ENCODE assay signal across 8 cellular contexts in the genomic region with DNA sequence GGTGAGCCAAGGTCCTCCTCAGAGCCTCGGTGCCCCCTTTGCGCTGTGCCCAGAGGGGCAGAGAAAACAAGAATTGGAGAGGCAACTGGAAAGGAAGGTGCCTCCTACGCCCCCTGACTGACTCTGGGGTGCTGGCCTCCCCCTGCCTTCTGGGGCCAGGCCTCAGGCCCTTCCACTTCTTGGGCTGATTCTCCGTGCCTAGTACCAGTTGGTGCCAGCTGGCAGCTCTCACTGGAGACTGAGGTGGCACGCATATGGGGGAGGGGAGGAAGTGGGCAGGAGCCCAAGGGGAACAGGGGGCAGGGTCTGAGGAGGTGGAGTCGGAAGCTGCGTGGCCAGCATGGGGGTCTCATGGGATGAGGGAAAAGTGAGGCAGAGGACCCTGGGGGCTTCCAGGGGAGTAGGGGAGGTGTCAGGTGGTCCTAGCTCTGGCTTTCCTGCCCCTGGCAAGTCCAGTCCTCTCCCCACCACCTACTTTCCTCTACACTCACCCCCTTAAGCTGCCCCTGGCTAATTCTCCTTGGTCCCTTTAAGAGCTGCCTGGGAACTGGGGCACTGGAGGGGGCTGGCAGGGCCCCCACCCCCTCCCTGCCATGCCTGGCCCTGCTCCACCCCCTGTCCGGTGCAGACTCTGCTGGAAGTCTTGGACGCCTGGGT. TPM values are rescaled to one million over a fixed set of nuclear protein-coding genes. Genes with fewer than 3 reads are reported as not detected.
DNase-seq lines count a peak whose midpoint lies in the region; ATAC-seq, FAIRE-seq and TF ChIP-seq lines count a peak whose summit lies in the region.

No MANE protein-coding gene starts in this region.

- BruUV-seq in K562 (replicated peaks; lab: Mats Ljungman, UMichigan), result no TSS peak

- H3K36me3 ChIP-seq in Loucy (ENCODE audit: insufficient read depth, low read length) (no peaks in the 10 kb centered on the region), K562 (ENCODE audit: control insufficient read depth, insufficient read depth, low read length) (no peaks in the 10 kb centered on the region), BE2C (no peaks in the 10 kb centered on the region)

- H3F3A ChIP-seq in Loucy (ENCODE audit: low read depth), result no peaks in the 10 kb centered on the region

- CTCF ChIA-PET in K562 (lab: Yijun Ruan, JAX; ENCODE audit: low intra/inter-chr PET ratio), result interaction anchor here (1.4 to 2.8 kb wide), 3 partner anchors 50 to 173 kb away, joined by 3 to 44 read pairs (median 6); no protein-coding TSS in a partner anchor

- H3K27ac Mint-ChIP-seq in CD14-positive monocyte, result peak overlapping the region; percentile 50 to 99 (median 94)
- H3K27ac Mint-ChIP-seq in natural killer cell treated with Interleukin-12 subunit alpha and Interleukin-12 subunit beta and Interleukin-15 and Interleukin-18, amount 100 ng/mL, for 72 hours, result peak overlapping the region; percentile 78 to 89

- TF ChIP-seq CTCF in CD14-positive monocyte (IDR thresholded peaks at IDR 0.05) (no peak), Loucy (conservative IDR thresholded peaks at IDR 0.05; ENCODE audit: low read length) (no peak), K562 (IDR thresholded peaks at IDR 0.05 in 2 of 3, conservative IDR thresholded peaks at IDR 0.05 in 1 of 3; ENCODE audit: insufficient read depth in 2 of 3, low read depth in 1 of 3, low read length in 3 of 3) (no peak), BE2C (IDR thresholded peaks at IDR 0.05; ENCODE audit: low read depth, low read length) (no peak)

- no peak for TF ChIP-seq RAD21 in K562 (CRISPR knock-in tag; conservative IDR thresholded peaks at IDR 0.05 in 1 of 2, IDR thresholded peaks at IDR 0.05 in 1 of 2)

- H3K27me3 ChIP-seq in Loucy (ENCODE audit: insufficient read depth, low read length, poor library complexity, severe bottlenecking) (no peaks in the 10 kb centered on the region), K562 (ENCODE audit: control insufficient read depth in 2 of 2, insufficient read depth in 2 of 2, low read length in 2 of 2) (peaks cover 3 to 8% of the 10 kb centered on the region in 2 experiments; a peak in 1 of 5 replicates), BE2C (no peaks in the 10 kb centered on the region)

- TF ChIP-seq POLR2A in K562 (conservative IDR thresholded peaks at IDR 0.05), result no peak

- H3K9me3 Mint-ChIP-seq in CD14-positive monocyte, result peaks cover 0 to 5% (median 0%) of the 10 kb centered on the region in 7 donors
- H3K9me3 Mint-ChIP-seq in natural killer cell treated with Interleukin-12 subunit alpha and Interleukin-12 subunit beta and Interleukin-15 and Interleukin-18, amount 100 ng/mL, for 72 hours, result no peaks in the 10 kb centered on the region

- H3K36me3 Mint-ChIP-seq in CD14-positive monocyte, result no peaks in the 10 kb centered on the region
- no peaks in the 10 kb centered on the region for H3K36me3 Mint-ChIP-seq in natural killer cell treated with Interleukin-12 subunit alpha and Interleukin-12 subunit beta and Interleukin-15 and Interleukin-18, amount 100 ng/mL, for 72 hours

- ATAC-seq in K562, result no peak
- ATAC-seq in natural killer cell treated with Interleukin-12 subunit alpha and Interleukin-12 subunit beta and Interleukin-15 and Interleukin-18, amount 100 ng/mL, for 72 hours, result no peak
- ATAC-seq in GM18520 (IDR thresholded peaks at IDR 0.05; ENCODE audit: unreplicated experiment), result no peak

- no peaks in the 10 kb centered on the region for H3K9me2 ChIP-seq in Loucy (replicated peaks; ENCODE audit: low read depth, low read length)

- no peaks in the 10 kb centered on the region for H3K9me1 ChIP-seq in K562 (ENCODE audit: control insufficient read depth, insufficient read depth, low read length)

- H3K9ac ChIP-seq in Loucy (ENCODE audit: low read depth, low read length, poor library complexity, severe bottlenecking) (peak overlapping the region; percentile 24), K562 (ENCODE audit: insufficient read depth in 1 of 2, low read depth in 2 of 2, low read length in 2 of 2) (peak overlapping the region; percentile 27 to 40; a peak in 2 of 4 replicates)

- no peak for TF ChIP-seq EP300 in K562 (IDR thresholded peaks at IDR 0.05; ENCODE audit: low read length)

- POLR2A ChIA-PET in K562 (lab: Yijun Ruan, JAX), result no interaction called here

- no peaks in the 10 kb centered on the region for H4K20me1 ChIP-seq in Loucy (ENCODE audit: insufficient read depth, low read length, poor library complexity, severe bottlenecking)
- 0 out of 2 replicates have a peak, but pooled peaks cover 6% of the 10 kb centered on the region for H4K20me1 ChIP-seq in K562 (replicated peaks; ENCODE audit: control insufficient read depth, insufficient read depth, low read length)

- H3K4me3 Mint-ChIP-seq in CD14-positive monocyte, result peak overlapping the region; percentile 78 to 94
- peak overlapping the region; percentile 77 for H3K4me3 Mint-ChIP-seq in natural killer cell treated with Interleukin-12 subunit alpha and Interleukin-12 subunit beta and Interleukin-15 and Interleukin-18, amount 100 ng/mL, for 72 hours

- H3K79me2 ChIP-seq in Loucy (ENCODE audit: insufficient read depth, low read length) (no peaks in the 10 kb centered on the region), K562 (ENCODE audit: control insufficient read depth, insufficient read depth, low read length) (no peaks in the 10 kb centered on the region)

- WGBS in K562 (ENCODE audit: insufficient coverage, low coverage, missing lambda C conversion rate), result 32% methylated on average over 9 of the region's 9 CpGs

- H3K4me3 ChIP-seq in Loucy (ENCODE audit: low read length, poor library complexity, severe bottlenecking) (peak overlapping the region; percentile 16), K562 (no peak overlapping the region), BE2C (ENCODE audit: low read depth, low read length) (no peak overlapping the region)

- H3K4me1 Mint-ChIP-seq in CD14-positive monocyte, result peaks cover 62% of the 10 kb centered on the region
- H3K4me1 Mint-ChIP-seq in natural killer cell treated with Interleukin-12 subunit alpha and Interleukin-12 subunit beta and Interleukin-15 and Interleukin-18, amount 100 ng/mL, for 72 hours (ENCODE audit: low read depth in 2 of 2), result peaks cover 27 to 32% of the 10 kb centered on the region in 2 donors

- H3K9me3 ChIP-seq in Loucy (ENCODE audit: insufficient read depth, low read depth, low read length) (no peaks in the 10 kb centered on the region), K562 (replicated peaks; ENCODE audit: control insufficient read depth, insufficient read depth, low read depth, low read length) (no peaks in the 10 kb centered on the region), BE2C (no peaks in the 10 kb centered on the region)

- DNase-seq in CD14-positive monocyte (ENCODE audit: low spot score) (no peak), K562 (ENCODE audit: extremely low read depth in 1 of 4, low spot score in 3 of 4) (no peak), BE2C (no peak), NCI-H82 treated with DMSO at 0.1 percent for 48 hours (lab: John Stamatoyannopoulos, UW; ENCODE audit: unreplicated experiment) (no peak), COLO668 (lab: John Stamatoyannopoulos, UW; ENCODE audit: unreplicated experiment) (no peak)
- DNase-seq in natural killer cell treated with Interleukin-12 subunit alpha and Interleukin-12 subunit beta and Interleukin-15 and Interleukin-18, amount 100 ng/mL, for 72 hours (ENCODE audit: low spot score), result no peak

- H3K27ac ChIP-seq in K562 (ENCODE audit: extremely low read depth, low read depth, low read length), result no peak overlapping the region

- FAIRE-seq in K562 (lab: Jason Lieb, UNC), result no peak

- H3K27me3 Mint-ChIP-seq in CD14-positive monocyte (ENCODE audit: low read depth in 3 of 3), result peaks cover 4 to 8% (median 4%) of the 10 kb centered on the region in 3 donors
- H3K27me3 Mint-ChIP-seq in natural killer cell treated with Interleukin-12 subunit alpha and Interleukin-12 subunit beta and Interleukin-15 and Interleukin-18, amount 100 ng/mL, for 72 hours, result peaks cover 0 to 5% of the 10 kb centered on the region in 2 donors

- peak overlapping the region; percentile 78 for H2AFZ ChIP-seq in Loucy (ENCODE audit: low read length)
- peak overlapping the region; percentile 81 for H2AFZ ChIP-seq in K562 (ENCODE audit: low read depth, low read length)

- H3K4me1 ChIP-seq in Loucy (ENCODE audit: insufficient read depth, low read length, poor library complexity, severe bottlenecking) (peaks cover 25% of the 10 kb centered on the region), K562 (replicated peaks in 1 of 2; ENCODE audit: control insufficient read depth in 2 of 2, insufficient read depth in 2 of 2, low read length in 2 of 2) (peaks cover 5 to 10% of the 10 kb centered on the region in 2 experiments; a peak in 4 of 5 replicates), BE2C (peaks cover 7% of the 10 kb centered on the region)

- peak overlapping the region; percentile 54 for H3K4me2 ChIP-seq in Loucy (ENCODE audit: low read depth, low read length, poor library complexity, severe bottlenecking)
- H3K4me2 ChIP-seq in K562 (ENCODE audit: insufficient read depth, low read length), result peak overlapping the region; percentile 46; the same call in 1 of the 2 replicates

- intact Hi-C loops in CD14-positive monocyte (cut with micrococcal nuclease) (loop anchor here (5.0 kb wide), 3 partner anchors 45 to 170 kb away; partner anchors contain the start of gene SLC25A44 (in 1 of the 2)), K562 (cut with micrococcal nuclease) (loop anchor here (2.0 to 5.0 kb wide), 4 partner anchors 45 to 214 kb away; partner anchors contain the start of genes PMF1 and SLC25A44)

- in situ Hi-C loops in K562 (cut with MboI), result loop anchor here (5.0 kb wide), 1 partner anchor 85 kb away; no protein-coding TSS in a partner anchor

RNA-seq across cellular contexts. Expression of gene SEMA4A, which starts 6.5 kb away (rescaled TPM):
- 100 to 1,000 TPM in 1 of 2 donors, 10 to 100 TPM in 1; 72.3 to 121 TPM for polyA plus RNA-seq in CD14-positive monocyte
- 2.6 and 4.3 TPM in 2 replicates for total RNA-seq in K562 (2011; cell fraction: chromatin; rRNA removed; ENCODE audit: low replicate concordance)
- 3.5 and 4.1 TPM in 2 replicates for total RNA-seq in K562 (2011; cell fraction: nucleolus; rRNA removed)
- total RNA-seq in K562 (2011; cell fraction: nucleoplasm; rRNA removed), result 3.1 and 4.4 TPM in 2 replicates
- 0.45 and 0.49 TPM in 2 replicates for total RNA-seq in K562 (2014; rRNA removed)
- total RNA-seq in K562 (2014; rRNA removed; fragmentation: Illumina TruSeq; extraction: Trizol), result 0.38 and 0.40 TPM in 2 replicates
- total RNA-seq in K562 (2015; rRNA removed; fragmentation: Illumina TruSeq; extraction: Trizol), result 0.40 and 0.72 TPM in 2 replicates
- total RNA-seq in K562 (2021), result 1.4 and 1.9 TPM in 2 replicates
- 1.7 and 3.2 TPM in 2 replicates for polyA plus RNA-seq in K562 (2011; rRNA removed)
- polyA plus RNA-seq in K562 (2011; cell fraction: cytosol; rRNA removed), result 2.0 and 2.8 TPM in 2 replicates
- 15.5 and 18.8 TPM in 2 replicates for polyA plus RNA-seq in K562 (2011; cell fraction: nucleus; rRNA removed)
- 0.77 and 2.6 TPM in 2 replicates for polyA plus RNA-seq in K562 (2012)
- 0.79 and 1.1 TPM in 2 replicates for polyA plus RNA-seq in K562 (2014; fragmentation: Illumina TruSeq; extraction: Trizol)
- under 1 TPM; 0.04 to 0.06 TPM for polyA plus RNA-seq in K562 (2014; fragmentation: Nextera tagmentation; extraction: Ambion mirVana)
- polyA plus RNA-seq in K562 (2014; rRNA removed), result 1.0 and 1.5 TPM in 2 replicates
- 0.53 and 0.96 TPM in 2 replicates for polyA minus RNA-seq in K562 (2011; rRNA and poly(A)+ RNA removed)
- polyA minus RNA-seq in K562 (2011; cell fraction: cytosol; rRNA and poly(A)+ RNA removed), result 1.7 and 2.1 TPM in 2 replicates
- polyA minus RNA-seq in K562 (2011; cell fraction: nucleus; rRNA and poly(A)+ RNA removed), result 1.3 and 2.0 TPM in 2 replicates
- total RNA-seq in natural killer cell treated with Interleukin-12 subunit alpha and Interleukin-12 subunit beta and Interleukin-15 and Interleukin-18, amount 100 ng/mL, for 72 hours, result 10 to 100 TPM in 1 of 2 donors, 1 to 10 TPM in 1; 3.9 to 16.6 TPM
- polyA plus RNA-seq in BE2C (2012; ENCODE audit: insufficient read depth, insufficient read length, low read depth), result 1.6 TPM

RNA-seq across cellular contexts. Expression of gene LMNA, which starts 32.4 kb away (rescaled TPM):
- polyA plus RNA-seq in CD14-positive monocyte (10 to 100 TPM; 16.5 to 24.7 TPM), K562 (2011; rRNA removed) (88.2 and 129 TPM in 2 replicates), K562 (2014; fragmentation: Illumina TruSeq; extraction: Trizol) (77.1 and 104 TPM in 2 replicates), K562 (2014; fragmentation: Nextera tagmentation; extraction: Ambion mirVana) (1 to 10 TPM in 1 of 2 experiments, under 1 TPM in 1; 1.00 to 4.5 TPM), K562 (2014; rRNA removed) (123 and 166 TPM in 2 replicates)
- 84.8 and 209 TPM in 2 replicates for total RNA-seq in K562 (2011; cell fraction: chromatin; rRNA removed; ENCODE audit: low replicate concordance)
- 154 and 172 TPM in 2 replicates for total RNA-seq in K562 (2011; cell fraction: nucleolus; rRNA removed)
- 95.4 and 117 TPM in 2 replicates for total RNA-seq in K562 (2011; cell fraction: nucleoplasm; rRNA removed)
- total RNA-seq in K562 (2014; rRNA removed) (250 and 267 TPM in 2 replicates), K562 (2014; rRNA removed; fragmentation: Illumina TruSeq; extraction: Trizol) (41.3 and 44.0 TPM in 2 replicates), K562 (2015; rRNA removed; fragmentation: Illumina TruSeq; extraction: Trizol) (89.1 and 97.7 TPM in 2 replicates), K562 (2021) (347 and 354 TPM in 2 replicates)
- 116 and 274 TPM in 2 replicates for polyA plus RNA-seq in K562 (2011; cell fraction: cytosol; rRNA removed)
- 154 and 164 TPM in 2 replicates for polyA plus RNA-seq in K562 (2011; cell fraction: nucleus; rRNA removed)
- 193 TPM in 2 replicates for polyA plus RNA-seq in K562 (2012)
- 104 and 109 TPM in 2 replicates for polyA minus RNA-seq in K562 (2011; rRNA and poly(A)+ RNA removed)
- polyA minus RNA-seq in K562 (2011; cell fraction: cytosol; rRNA and poly(A)+ RNA removed), result 151 and 176 TPM in 2 replicates
- polyA minus RNA-seq in K562 (2011; cell fraction: nucleus; rRNA and poly(A)+ RNA removed), result 47.4 and 69.6 TPM in 2 replicates
- total RNA-seq in natural killer cell treated with Interleukin-12 subunit alpha and Interleukin-12 subunit beta and Interleukin-15 and Interleukin-18, amount 100 ng/mL, for 72 hours, result 10 to 100 TPM; 21.4 to 67.6 TPM
- polyA plus RNA-seq in BE2C (2012; ENCODE audit: insufficient read depth, insufficient read length, low read depth), result 312 TPM

RNA-seq across cellular contexts. Expression of gene SLC25A44, which starts 47.0 kb away (rescaled TPM):
- 10 to 100 TPM; 17.1 to 28.8 TPM for polyA plus RNA-seq in CD14-positive monocyte
- 27.5 and 49.0 TPM in 2 replicates for total RNA-seq in K562 (2011; cell fraction: chromatin; rRNA removed; ENCODE audit: low replicate concordance)
- 26.7 and 31.0 TPM in 2 replicates for total RNA-seq in K562 (2011; cell fraction: nucleolus; rRNA removed)
- 35.9 and 47.6 TPM in 2 replicates for total RNA-seq in K562 (2011; cell fraction: nucleoplasm; rRNA removed)
- 9.0 and 13.9 TPM in 2 replicates for total RNA-seq in K562 (2014; rRNA removed)
- total RNA-seq in K562 (2014; rRNA removed; fragmentation: Illumina TruSeq; extraction: Trizol), result 11.9 and 12.2 TPM in 2 replicates
- total RNA-seq in K562 (2015; rRNA removed; fragmentation: Illumina TruSeq; extraction: Trizol), result 12.2 and 12.5 TPM in 2 replicates
- 12.7 and 16.2 TPM in 2 replicates for total RNA-seq in K562 (2021)
- 21.8 and 27.7 TPM in 2 replicates for polyA plus RNA-seq in K562 (2011; rRNA removed)
- 18.8 and 22.8 TPM in 2 replicates for polyA plus RNA-seq in K562 (2011; cell fraction: cytosol; rRNA removed)
- polyA plus RNA-seq in K562 (2011; cell fraction: nucleus; rRNA removed), result 22.5 and 23.8 TPM in 2 replicates
- 8.6 and 12.8 TPM in 2 replicates for polyA plus RNA-seq in K562 (2012)
- 22.8 and 25.2 TPM in 2 replicates for polyA plus RNA-seq in K562 (2014; fragmentation: Illumina TruSeq; extraction: Trizol)
- 1 to 10 TPM; 4.4 to 7.5 TPM for polyA plus RNA-seq in K562 (2014; fragmentation: Nextera tagmentation; extraction: Ambion mirVana)
- polyA plus RNA-seq in K562 (2014; rRNA removed), result 11.2 and 12.8 TPM in 2 replicates
- polyA minus RNA-seq in K562 (2011; rRNA and poly(A)+ RNA removed), result 22.9 and 29.2 TPM in 2 replicates
- polyA minus RNA-seq in K562 (2011; cell fraction: cytosol; rRNA and poly(A)+ RNA removed), result 9.1 and 11.3 TPM in 2 replicates
- 7.4 and 9.0 TPM in 2 replicates for polyA minus RNA-seq in K562 (2011; cell fraction: nucleus; rRNA and poly(A)+ RNA removed)
- 10 to 100 TPM; 54.4 to 56.6 TPM for total RNA-seq in natural killer cell treated with Interleukin-12 subunit alpha and Interleukin-12 subunit beta and Interleukin-15 and Interleukin-18, amount 100 ng/mL, for 72 hours
- 47.2 TPM for polyA plus RNA-seq in BE2C (2012; ENCODE audit: insufficient read depth, insufficient read length, low read depth)
